14 cellular contexts compared by ENCODE assay signal in genomic region chr6:138500045-138500665, GRCh38. TPM values are rescaled to one million over a fixed set of nuclear protein-coding genes. Genes with fewer than 3 reads are reported as not detected.
A peak's percentile ranks its signal among the peaks of the same experiment; 100 is the strongest.
DNase-seq lines count a peak whose midpoint lies in the region; ATAC-seq and TF ChIP-seq lines count a peak whose summit lies in the region.
"Had no signal": no experiment of that assay in that cellular context is flagged by ENCODE, and none has a peak within 500 bp of the region (broad histone marks: within the 10 kb centered on the region; RNA-seq: fewer than 3 reads in every experiment).

No MANE protein-coding gene starts in this region.

- H2BK12ac ChIP-seq in mesenchymal stem cell (ENCODE audit: low read length in 2 of 2) = no peak overlapping the region

- no peak overlapping the region for H3K4me2 ChIP-seq in mesenchymal stem cell (ENCODE audit: low read length, poor library complexity, severe bottlenecking)

- H3K27me3 ChIP-seq in HUES48 (ENCODE audit: control insufficient read depth, insufficient read depth, low read length) (no peaks in the 10 kb centered on the region), endocrine pancreas (ENCODE audit: control insufficient read depth, insufficient read depth, low read length) (no peaks in the 10 kb centered on the region), mesenchymal stem cell (ENCODE audit: control insufficient read depth in 1 of 2, insufficient read depth in 1 of 2, low read length in 2 of 2) (no peaks in the 10 kb centered on the region)

- no peak for DNase-seq in mesenchymal stem cell
- no peak for DNase-seq in GOT3 (lab: John Stamatoyannopoulos, UW)
- DNase-seq in activated CD4-positive, alpha-beta T cell treated with anti-CD3 and anti-CD28 coated beads for 48 hours = no peak
- no peak for DNase-seq in SHP77 (lab: John Stamatoyannopoulos, UW)
- DNase-seq: activated CD4-positive, alpha-beta T cell treated with anti-CD3 and anti-CD28 coated beads for 4 hours; activated T-cell treated with anti-CD3 and anti-CD28 coated beads, Interleukin-2, amount 50 U/mL, for 4 hours; stimulated activated CD4-positive, alpha-beta T cell treated with anti-CD3 and anti-CD28 coated beads, Interleukin-15, amount 100 ng/mL, for 24 hours; trophoblast cell had no signal

- ATAC-seq in HG03469 (IDR thresholded peaks at IDR 0.05; ENCODE audit: unreplicated experiment) = no peak
- ATAC-seq: activated T-cell treated with anti-CD3 and anti-CD28 coated beads, Interleukin-2, amount 50 U/mL, for 4 hours; HCT116 had no signal

- H3K23ac ChIP-seq in mesenchymal stem cell (ENCODE audit: low read length in 2 of 2) = no peak overlapping the region

- no peak overlapping the region for H3K14ac ChIP-seq in mesenchymal stem cell (ENCODE audit: low read length in 2 of 2)

- TF ChIP-seq CTCF in 22Rv1 (IDR thresholded peaks at IDR 0.05) = no peak

- peaks cover 25% of the 10 kb centered on the region for H3K79me1 ChIP-seq in mesenchymal stem cell (replicated peaks; ENCODE audit: low read length, poor library complexity, severe bottlenecking)

- no peak overlapping the region for H4K91ac ChIP-seq in mesenchymal stem cell (ENCODE audit: low read length)

- H3K4ac ChIP-seq in mesenchymal stem cell (ENCODE audit: low read depth in 1 of 2, low read length in 2 of 2) = no peak overlapping the region

- H3K4me1 ChIP-seq in HUES48 (ENCODE audit: control insufficient read depth, insufficient read depth, low read length) (peaks cover 53% of the 10 kb centered on the region), endocrine pancreas (ENCODE audit: control insufficient read depth, insufficient read depth, low read length) (peaks cover 10% of the 10 kb centered on the region), mesenchymal stem cell (ENCODE audit: control insufficient read depth, insufficient read depth, low read depth, low read length) (peaks cover 6% of the 10 kb centered on the region)

- H3K27ac ChIP-seq in 22Rv1 (peak overlapping the region; percentile 98), HUES48 (ENCODE audit: low read depth, low read length) (peak overlapping the region; percentile 88), mesenchymal stem cell (ENCODE audit: low read length, poor library complexity, severe bottlenecking) (peak overlapping the region; percentile 65)

- H3K36me3 ChIP-seq in HUES48 (ENCODE audit: control insufficient read depth, insufficient read depth, low read length) (peaks cover 4% of the 10 kb centered on the region; the same call in 1 of the 2 replicates), endocrine pancreas (ENCODE audit: control insufficient read depth, insufficient read depth, low read length) (no peaks in the 10 kb centered on the region), mesenchymal stem cell (ENCODE audit: control insufficient read depth in 1 of 2, insufficient read depth in 2 of 2, low read depth in 1 of 2, low read length in 2 of 2) (peaks cover 0 to 8% of the 10 kb centered on the region in 2 experiments)

- H4K8ac ChIP-seq in mesenchymal stem cell (ENCODE audit: low read length) = no peak overlapping the region

- WGBS in mesenchymal stem cell = 96% methylated on average over 3 of the region's 3 CpGs

- no peak overlapping the region for H3K4me3 ChIP-seq in HUES48 (ENCODE audit: low read depth, low read length)
- H3K4me3 ChIP-seq in endocrine pancreas (ENCODE audit: control insufficient read depth, insufficient read depth, low read length) = peak overlapping the region; percentile 88
- H3K4me3 ChIP-seq in mesenchymal stem cell (ENCODE audit: insufficient read depth in 1 of 2, low read depth in 1 of 2, low read length in 2 of 2) = peak overlapping the region in 1 of 2 experiments; percentile 30
- H3K4me3 ChIP-seq: GM12878 had no signal

- H3K18ac ChIP-seq in mesenchymal stem cell (ENCODE audit: low read depth in 1 of 2, low read length in 2 of 2) = no peak overlapping the region

- H2AFZ ChIP-seq in mesenchymal stem cell (ENCODE audit: low read depth, low read length) = no peak overlapping the region

- H3K9me3 ChIP-seq in HUES48 (ENCODE audit: control insufficient read depth, insufficient read depth, low read length) (no peaks in the 10 kb centered on the region), endocrine pancreas (ENCODE audit: control insufficient read depth, low read length) (no peaks in the 10 kb centered on the region), mesenchymal stem cell (ENCODE audit: control insufficient read depth, low read length) (no peaks in the 10 kb centered on the region)

- H2BK5ac ChIP-seq in mesenchymal stem cell (ENCODE audit: low read depth, low read length, poor library complexity, severe bottlenecking) = no peak overlapping the region

- no peak overlapping the region for H2BK120ac ChIP-seq in mesenchymal stem cell (ENCODE audit: low read depth, low read length)

- no peak overlapping the region for H2BK15ac ChIP-seq in mesenchymal stem cell (ENCODE audit: low read depth, poor library complexity, severe bottlenecking)

- no peak overlapping the region for H2AK5ac ChIP-seq in mesenchymal stem cell (ENCODE audit: low read length, severe bottlenecking)

- no peak overlapping the region for H3K9ac ChIP-seq in HUES48 (ENCODE audit: low read depth, low read length)
- no peak overlapping the region for H3K9ac ChIP-seq in endocrine pancreas (ENCODE audit: control insufficient read depth, insufficient read depth, low read length)
- peak overlapping the region; percentile 60 for H3K9ac ChIP-seq in mesenchymal stem cell (ENCODE audit: low read length)

RNA-seq across cellular contexts. Expression of gene NHSL1, which starts 0.9 kb away (rescaled TPM):
- 16.1 TPM for polyA plus RNA-seq in mesenchymal stem cell (2013, experiment 1 of 2)
- polyA plus RNA-seq in mesenchymal stem cell (2013, experiment 2 of 2) = 16.4 TPM
